ENCODE assay signal across 11 cellular contexts in the genomic region with DNA sequence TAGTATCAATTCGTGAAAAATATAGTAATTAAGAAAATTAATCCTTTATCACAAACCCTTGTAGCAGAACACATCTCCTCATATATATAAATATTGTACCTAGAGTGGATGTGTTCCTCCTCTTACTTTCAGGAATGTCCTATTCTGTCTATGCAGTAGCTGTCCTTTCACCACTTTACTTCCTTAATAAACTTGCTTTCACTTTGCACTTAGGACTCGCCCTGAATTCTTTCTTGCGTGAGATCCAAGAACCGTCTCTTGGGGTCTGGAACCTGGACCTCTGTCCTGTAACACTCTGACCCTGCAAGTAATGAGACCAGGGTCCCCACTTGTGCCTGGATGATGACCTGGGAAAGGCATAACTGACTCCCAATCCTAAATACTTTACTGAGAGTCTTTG.
DNase-seq lines count a peak whose midpoint lies in the region; ATAC-seq, FAIRE-seq and TF ChIP-seq lines count a peak whose summit lies in the region.
"Had no signal": no experiment of that assay in that cellular context is flagged by ENCODE, and none has a peak within 500 bp of the region (broad histone marks: within the 10 kb centered on the region; RNA-seq: fewer than 3 reads in every experiment).

No MANE protein-coding gene starts in this region.

- no TSS peak for BruUV-seq in Panc1 (replicated peaks; lab: Mats Ljungman, UMichigan)

- peaks cover 0 to 2% of the 10 kb centered on the region in 2 donors for H3K36me3 Mint-ChIP-seq in CD14-positive monocyte
- H3K36me3 Mint-ChIP-seq in activated T-cell treated with anti-CD3 and anti-CD28 coated beads, Interleukin-2, amount 50 U/mL, for 24 hours (ENCODE audit: low read depth) = no peaks in the 10 kb centered on the region

- peak overlapping the region; percentile 81 to 97 (median 92) for H3K27ac Mint-ChIP-seq in CD14-positive monocyte
- no peak overlapping the region for H3K27ac Mint-ChIP-seq in activated T-cell treated with anti-CD3 and anti-CD28 coated beads, Interleukin-2, amount 50 U/mL, for 24 hours

- in situ Hi-C loops in Panc1 (cut with HindIII; ENCODE audit: low pct_unique_long_range_greater_than_20kb, low sequenced_read_pairs) = no loop called here

- FAIRE-seq in pancreas (lab: Jason Lieb, UNC) = no peak

- peak overlapping the region; percentile 78 to 92 for H3K4me3 Mint-ChIP-seq in CD14-positive monocyte
- no peak overlapping the region for H3K4me3 Mint-ChIP-seq in activated T-cell treated with anti-CD3 and anti-CD28 coated beads, Interleukin-2, amount 50 U/mL, for 24 hours

- peaks cover 0 to 2% (median 0%) of the 10 kb centered on the region in 7 donors for H3K9me3 Mint-ChIP-seq in CD14-positive monocyte
- H3K9me3 Mint-ChIP-seq in activated T-cell treated with anti-CD3 and anti-CD28 coated beads, Interleukin-2, amount 50 U/mL, for 24 hours = no peaks in the 10 kb centered on the region
- H3K9me3 Mint-ChIP-seq: naive thymus-derived CD8-positive, alpha-beta T cell had no signal

- H3K27me3 ChIP-seq in Panc1 (ENCODE audit: control insufficient read depth, insufficient read depth, low read length) = no peaks in the 10 kb centered on the region
- H3K27me3 ChIP-seq in left ventricle myocardium inferior (ENCODE audit: low read depth) = no peaks in the 10 kb centered on the region
- no peaks in the 10 kb centered on the region for H3K27me3 ChIP-seq in pancreas

- DNase-seq in CD14-positive monocyte (ENCODE audit: low spot score) (no peak), Panc1 (ENCODE audit: low read depth, low spot score) (no peak), left ventricle myocardium inferior (no peak), pancreas (no peak), NCI-H345 (lab: John Stamatoyannopoulos, UW) (no peak), NCI-H1694 (lab: John Stamatoyannopoulos, UW) (no peak)
- no peak for DNase-seq in activated T-cell treated with anti-CD3 and anti-CD28 coated beads, Interleukin-2, amount 50 U/mL, for 24 hours
- no peak for DNase-seq in stimulated activated CD4-positive, alpha-beta T cell treated with anti-CD3 and anti-CD28 coated beads, Interleukin-1b, Interleukin-23, amount 100 ng/mL, for 48 hours
- DNase-seq: naive thymus-derived CD8-positive, alpha-beta T cell; NCI-H2227 treated with DMSO at 0.1 percent for 48 hours had no signal

- H3K27ac ChIP-seq in Panc1 (ENCODE audit: low read length) = peak overlapping the region; percentile 52
- H3K27ac ChIP-seq in left ventricle myocardium inferior (replicated peaks) = peak overlapping the region; percentile 64
- H3K27ac ChIP-seq in pancreas = peak overlapping the region; percentile 53 to 60 (median 54)

- H3K4me1 ChIP-seq in Panc1 (ENCODE audit: control insufficient read depth, insufficient read depth, low read length) = peaks cover 10% of the 10 kb centered on the region
- peaks cover 54% of the 10 kb centered on the region for H3K4me1 ChIP-seq in left ventricle myocardium inferior
- no peaks in the 10 kb centered on the region for H3K4me1 ChIP-seq in pancreas

- peak overlapping the region in 1 of 2 experiments; percentile 20; a peak in 1 of 4 replicates for H3K4me3 ChIP-seq in Panc1 (ENCODE audit: low read depth in 2 of 2, low read length in 2 of 2)
- H3K4me3 ChIP-seq in left ventricle myocardium inferior = peak overlapping the region; percentile 54
- peak overlapping the region in 1 of 4 donors; percentile 12 for H3K4me3 ChIP-seq in pancreas

- CTCF ChIA-PET in Panc1 (lab: Charles Lee) = interaction anchor here (1.5 kb wide), 1 partner anchor 133 kb away, joined by 6 read pairs; no protein-coding TSS in a partner anchor

- H3K27me3 Mint-ChIP-seq in CD14-positive monocyte (ENCODE audit: low read depth in 3 of 3) = peaks cover 0 to 2% (median 2%) of the 10 kb centered on the region in 3 donors
- H3K27me3 Mint-ChIP-seq in activated T-cell treated with anti-CD3 and anti-CD28 coated beads, Interleukin-2, amount 50 U/mL, for 24 hours = no peaks in the 10 kb centered on the region
- H3K27me3 Mint-ChIP-seq: naive thymus-derived CD8-positive, alpha-beta T cell had no signal

- POLR2A ChIA-PET in Panc1 (lab: Charles Lee) = no interaction called here

- peaks cover 34% of the 10 kb centered on the region for H3K4me1 Mint-ChIP-seq in CD14-positive monocyte
- peaks cover 39% of the 10 kb centered on the region for H3K4me1 Mint-ChIP-seq in activated T-cell treated with anti-CD3 and anti-CD28 coated beads, Interleukin-2, amount 50 U/mL, for 24 hours (ENCODE audit: low read depth)

- ATAC-seq in Panc1 (no peak; the same call in 1 of the 2 replicates), pancreas (peak in 3 of 4 donors; percentile 48 to 70 (median 60))
- ATAC-seq: activated CD4-positive, CD25-positive, alpha-beta regulatory T cell treated with anti-CD3 and anti-CD28 coated beads, Interleukin-2, amount 50 U/mL, for 24 hours; naive thymus-derived CD8-positive, alpha-beta T cell had no signal

- TF ChIP-seq CTCF in CD14-positive monocyte (IDR thresholded peaks at IDR 0.05) (no peak), Panc1 (IDR thresholded peaks at IDR 0.05) (no peak), left ventricle myocardium inferior (IDR thresholded peaks at IDR 0.05; ENCODE audit: borderline replicate concordance) (no peak), pancreas (IDR thresholded peaks at IDR 0.05) (no peak)

- H3K9me3 ChIP-seq in Panc1 (ENCODE audit: control insufficient read depth, insufficient read depth, low read depth, low read length) (no peaks in the 10 kb centered on the region), left ventricle myocardium inferior (replicated peaks) (no peaks in the 10 kb centered on the region), pancreas (no peaks in the 10 kb centered on the region)

- intact Hi-C loops in CD14-positive monocyte (cut with micrococcal nuclease) (no loop called here), Panc1 (cut with micrococcal nuclease; ENCODE audit: unreplicated experiment) (no loop called here), left ventricle myocardium inferior (cut with micrococcal nuclease) (no loop called here), pancreas (cut with DNase I) (no loop called here)

- H3K36me3 ChIP-seq in Panc1 (ENCODE audit: control insufficient read depth, insufficient read depth, low read length) (no peaks in the 10 kb centered on the region), left ventricle myocardium inferior (no peaks in the 10 kb centered on the region), pancreas (no peaks in the 10 kb centered on the region)

- WGBS in pancreas, 2 donors = 46 to 57% methylated on average over 4 of the region's 4 CpGs
